28 cellular contexts compared by ENCODE assay signal in genomic region chr5:103435136-103435914, GRCh38.
A peak's percentile ranks its signal among the peaks of the same experiment; 100 is the strongest.
DNase-seq lines count a peak whose midpoint lies in the region; ATAC-seq, FAIRE-seq and TF ChIP-seq lines count a peak whose summit lies in the region.
"Had no signal": no experiment of that assay in that cellular context is flagged by ENCODE, and none has a peak within 500 bp of the region (broad histone marks: within the 10 kb centered on the region; RNA-seq: fewer than 3 reads in every experiment).

No MANE protein-coding gene starts in this region.

- no peak overlapping the region for H3K4me3 ChIP-seq in osteoblast (ENCODE audit: insufficient read depth, low read length)
- no peak overlapping the region for H3K4me3 ChIP-seq in CD8-positive, alpha-beta T cell (ENCODE audit: low read depth, low read length)
- no peak overlapping the region for H3K4me3 ChIP-seq in kidney (ENCODE audit: low read length in 2 of 2)
- H3K4me3 ChIP-seq: adrenal gland, breast epithelium, colonic mucosa, GM23338, right lobe of liver had no signal

- no peaks in the 10 kb centered on the region for H3K27me3 ChIP-seq in osteoblast (ENCODE audit: insufficient read depth, low read length)
- H3K27me3 ChIP-seq in CD8-positive, alpha-beta T cell (ENCODE audit: insufficient read depth, low read length), result no peaks in the 10 kb centered on the region
- H3K27me3 ChIP-seq: adrenal gland, breast epithelium, colonic mucosa, right lobe of liver had no signal

- no peak overlapping the region for H3K4me3 Mint-ChIP-seq in HFFc6
- H3K4me3 Mint-ChIP-seq in brain, result peak overlapping the region in 2 of 5 experiments; percentile 10 to 60
- no peak overlapping the region for H3K4me3 Mint-ChIP-seq in CD8-positive, alpha-beta T cell
- H3K4me3 Mint-ChIP-seq: activated CD8-positive, alpha-beta T cell treated with anti-CD3 and anti-CD28 coated beads for 36 hours; activated naive CD4-positive, alpha-beta T cell treated with anti-CD3 and anti-CD28 coated beads, Interleukin-2, amount 10 ng/mL, durations not matched to agents 7 days and 5 days; activated T-helper 17 cell treated with anti-CD3 and anti-CD28 coated beads, Interleukin-2, amount 50 U/mL, for 72 hours; CD14-positive monocyte; GM23338; immature natural killer cell; stimulated activated effector memory CD8-positive, alpha-beta T cell treated with anti-CD3 and anti-CD28 coated beads, Interleukin-12 subunit alpha, Interleukin-12 subunit beta, amount 100 ng/mL, for 72 hours had no signal

- no peak for ATAC-seq in CD8-positive, alpha-beta T cell
- ATAC-seq: activated CD8-positive, alpha-beta T cell treated with anti-CD3 and anti-CD28 coated beads for 36 hours; activated T-helper 17 cell treated with anti-CD3 and anti-CD28 coated beads, Interleukin-2, amount 50 U/mL, for 72 hours; GM23338; left colon; right lobe of liver; stimulated activated effector memory CD8-positive, alpha-beta T cell treated with anti-CD3 and anti-CD28 coated beads, Interleukin-12 subunit alpha, Interleukin-12 subunit beta, amount 100 ng/mL, for 72 hours had no signal

- H3K27me3 Mint-ChIP-seq in HFFc6 (ENCODE audit: insufficient read depth) (no peaks in the 10 kb centered on the region), brain (no peaks in the 10 kb centered on the region)
- H3K27me3 Mint-ChIP-seq in CD8-positive, alpha-beta T cell (ENCODE audit: low read depth), result no peaks in the 10 kb centered on the region
- H3K27me3 Mint-ChIP-seq: activated CD8-positive, alpha-beta T cell treated with anti-CD3 and anti-CD28 coated beads for 36 hours; activated naive CD4-positive, alpha-beta T cell treated with anti-CD3 and anti-CD28 coated beads, Interleukin-2, amount 10 ng/mL, durations not matched to agents 7 days and 5 days; activated T-helper 17 cell treated with anti-CD3 and anti-CD28 coated beads, Interleukin-2, amount 50 U/mL, for 72 hours had no signal

- peak overlapping the region; percentile 57 for H3K4me2 ChIP-seq in osteoblast (ENCODE audit: insufficient read depth, low read length)
- H3K4me2 ChIP-seq: GM23338 had no signal

- no peaks in the 10 kb centered on the region for H3K79me2 ChIP-seq in osteoblast (ENCODE audit: insufficient read depth, low read length)

- POLR2A ChIA-PET in CD8-positive, alpha-beta T cell (lab: Charles Lee), result no interaction called here

- H3K4me1 ChIP-seq in osteoblast (ENCODE audit: insufficient read depth, low read length) (peaks cover 48% of the 10 kb centered on the region), kidney (ENCODE audit: control insufficient read depth in 1 of 2, insufficient read depth in 1 of 2, low read depth in 1 of 2, low read length in 2 of 2) (no peaks in the 10 kb centered on the region)
- no peaks in the 10 kb centered on the region for H3K4me1 ChIP-seq in CD8-positive, alpha-beta T cell (ENCODE audit: insufficient read depth, low read length)
- H3K4me1 ChIP-seq: adrenal gland, breast epithelium, right lobe of liver had no signal

- H3K4me1 Mint-ChIP-seq in HFFc6 (ENCODE audit: low read depth), result peaks cover 86% of the 10 kb centered on the region
- peaks cover 40% of the 10 kb centered on the region for H3K4me1 Mint-ChIP-seq in brain
- no peaks in the 10 kb centered on the region for H3K4me1 Mint-ChIP-seq in CD8-positive, alpha-beta T cell (ENCODE audit: low read depth)
- H3K4me1 Mint-ChIP-seq: activated naive CD4-positive, alpha-beta T cell treated with anti-CD3 and anti-CD28 coated beads, Interleukin-2, amount 10 ng/mL, durations not matched to agents 7 days and 5 days; activated T-helper 17 cell treated with anti-CD3 and anti-CD28 coated beads, Interleukin-2, amount 50 U/mL, for 72 hours; CD14-positive monocyte; immature natural killer cell; stimulated activated effector memory CD8-positive, alpha-beta T cell treated with anti-CD3 and anti-CD28 coated beads, Interleukin-12 subunit alpha, Interleukin-12 subunit beta, amount 100 ng/mL, for 72 hours had no signal

- H4K20me1 ChIP-seq in osteoblast (ENCODE audit: insufficient read depth, low read length), result no peaks in the 10 kb centered on the region

- TF ChIP-seq CTCF in HFFc6 (IDR thresholded peaks at IDR 0.05) (no peak), brain (conservative IDR thresholded peaks at IDR 0.05) (no peak), osteoblast (IDR thresholded peaks at IDR 0.05; ENCODE audit: extremely low read depth, low read depth, low read length) (no peak), kidney (IDR thresholded peaks at IDR 0.05; ENCODE audit: borderline replicate concordance, extremely low read depth, insufficient read depth) (no peak)
- no peak for TF ChIP-seq CTCF in CD8-positive, alpha-beta T cell (IDR thresholded peaks at IDR 0.05)

- H3K9me3 ChIP-seq in osteoblast (ENCODE audit: low read depth, low read length), result no peaks in the 10 kb centered on the region
- H3K9me3 ChIP-seq in CD8-positive, alpha-beta T cell (ENCODE audit: low read length), result no peaks in the 10 kb centered on the region
- H3K9me3 ChIP-seq in kidney (ENCODE audit: control insufficient read depth in 1 of 2, low read length in 2 of 2), result no peaks in the 10 kb centered on the region
- H3K9me3 ChIP-seq: adrenal gland, colonic mucosa, right lobe of liver had no signal

- CTCF ChIA-PET in CD8-positive, alpha-beta T cell (lab: Charles Lee), result no interaction called here

- H3K9me3 Mint-ChIP-seq in HFFc6 (peaks cover 8% of the 10 kb centered on the region), brain (peaks cover 20 to 39% (median 34%) of the 10 kb centered on the region in 5 experiments)
- peaks cover 19% of the 10 kb centered on the region for H3K9me3 Mint-ChIP-seq in CD8-positive, alpha-beta T cell
- H3K9me3 Mint-ChIP-seq: GM23338 had no signal

- no peak for FAIRE-seq in kidney (lab: Jason Lieb, UNC)
- FAIRE-seq: GM19239 had no signal

- H3K27ac ChIP-seq in osteoblast (ENCODE audit: low read depth, low read length) (peak overlapping the region; percentile 70), kidney (ENCODE audit: low read depth in 2 of 2, low read length in 2 of 2) (no peak overlapping the region)
- no peak overlapping the region for H3K27ac ChIP-seq in CD8-positive, alpha-beta T cell (ENCODE audit: low read depth, low read length)
- H3K27ac ChIP-seq: adrenal gland, breast epithelium, colonic mucosa, right lobe of liver had no signal

- no peak overlapping the region for H2AFZ ChIP-seq in osteoblast (ENCODE audit: low read length)
- H2AFZ ChIP-seq: GM23338 had no signal

- H3K36me3 ChIP-seq in osteoblast (ENCODE audit: insufficient read depth, low read length) (no peaks in the 10 kb centered on the region), kidney (ENCODE audit: control insufficient read depth in 1 of 2, insufficient read depth in 2 of 2, low read length in 2 of 2) (no peaks in the 10 kb centered on the region)
- no peaks in the 10 kb centered on the region for H3K36me3 ChIP-seq in CD8-positive, alpha-beta T cell (ENCODE audit: insufficient read depth, low read length)
- H3K36me3 ChIP-seq: adrenal gland, breast epithelium, colonic mucosa, right lobe of liver had no signal

- H3K36me3 Mint-ChIP-seq in HFFc6 (ENCODE audit: low read depth) (peaks cover 39% of the 10 kb centered on the region), brain (peaks cover 31% of the 10 kb centered on the region)
- H3K36me3 Mint-ChIP-seq in CD8-positive, alpha-beta T cell, result no peaks in the 10 kb centered on the region
- H3K36me3 Mint-ChIP-seq: activated naive CD4-positive, alpha-beta T cell treated with anti-CD3 and anti-CD28 coated beads, Interleukin-2, amount 10 ng/mL, durations not matched to agents 7 days and 5 days; CD14-positive monocyte; immature natural killer cell; stimulated activated effector memory CD8-positive, alpha-beta T cell treated with anti-CD3 and anti-CD28 coated beads, Interleukin-12 subunit alpha, Interleukin-12 subunit beta, amount 100 ng/mL, for 72 hours had no signal

- H3K27ac Mint-ChIP-seq in HFFc6, result no peak overlapping the region; the same call in 1 of the 2 replicates
- H3K27ac Mint-ChIP-seq in brain, result peak overlapping the region in 3 of 5 experiments; percentile 43 to 93 (median 61)
- no peak overlapping the region for H3K27ac Mint-ChIP-seq in CD8-positive, alpha-beta T cell
- H3K27ac Mint-ChIP-seq: activated CD8-positive, alpha-beta T cell treated with anti-CD3 and anti-CD28 coated beads for 36 hours; activated naive CD4-positive, alpha-beta T cell treated with anti-CD3 and anti-CD28 coated beads, Interleukin-2, amount 10 ng/mL, durations not matched to agents 7 days and 5 days; activated T-helper 17 cell treated with anti-CD3 and anti-CD28 coated beads, Interleukin-2, amount 50 U/mL, for 72 hours; CD14-positive monocyte; GM23338; immature natural killer cell; stimulated activated effector memory CD8-positive, alpha-beta T cell treated with anti-CD3 and anti-CD28 coated beads, Interleukin-12 subunit alpha, Interleukin-12 subunit beta, amount 100 ng/mL, for 72 hours had no signal

- no peak overlapping the region for H3K9ac ChIP-seq in kidney (ENCODE audit: low read length in 2 of 2)

- intact Hi-C loops in CD8-positive, alpha-beta T cell (cut with DNase I, micrococcal nuclease), result no loop called here
- intact Hi-C loops in kidney (cut with DNase I), result no loop called here

- DNase-seq in DMS79 treated with DMSO at 0.1 percent for 48 hours (lab: John Stamatoyannopoulos, UW) (peak; percentile 52), HFFc6 (peak; percentile 39), osteoblast (ENCODE audit: insufficient read length, low spot score, missing footprints) (peak; percentile 62), RPMI8226 (no peak), middle frontal gyrus (ENCODE audit: extremely low spot score, low spot score) (no peak), kidney (no peak)
- no peak for DNase-seq in CD8-positive, alpha-beta T cell
- DNase-seq: activated CD8-positive, alpha-beta T cell treated with anti-CD3 and anti-CD28 coated beads for 36 hours; activated naive CD4-positive, alpha-beta T cell treated with anti-CD3 and anti-CD28 coated beads, Interleukin-2, amount 10 ng/mL, durations not matched to agents 7 days and 5 days; adrenal gland; colonic mucosa; effector CD4-positive, alpha-beta T cell; immature natural killer cell; left colon; NCI-H1048; NCI-H187; NCI-H526; NK-92 treated with Interleukin-12 subunit alpha and Interleukin-12 subunit beta, amount 100 ng/mL, for 24 hours; right lobe of liver; SHP77; SW 1271 had no signal

Comparison
In these comparisons a context has a peak if more than half of its experiments do, and no peak if none do; other contexts are left out.
1. DNase-seq: peak in DMS79 treated with DMSO at 0.1 percent for 48 hours (single experiment), HFFc6 (single experiment) and osteoblast (single experiment); none in RPMI8226 (single experiment), middle frontal gyrus (single experiment), CD8-positive, alpha-beta T cell (0 of 7) and kidney (single experiment).
2. H3K27ac Mint-ChIP-seq: peak in brain (3 of 5); none in HFFc6 (single experiment) and CD8-positive, alpha-beta T cell (single experiment).